In the genomic region with DNA sequence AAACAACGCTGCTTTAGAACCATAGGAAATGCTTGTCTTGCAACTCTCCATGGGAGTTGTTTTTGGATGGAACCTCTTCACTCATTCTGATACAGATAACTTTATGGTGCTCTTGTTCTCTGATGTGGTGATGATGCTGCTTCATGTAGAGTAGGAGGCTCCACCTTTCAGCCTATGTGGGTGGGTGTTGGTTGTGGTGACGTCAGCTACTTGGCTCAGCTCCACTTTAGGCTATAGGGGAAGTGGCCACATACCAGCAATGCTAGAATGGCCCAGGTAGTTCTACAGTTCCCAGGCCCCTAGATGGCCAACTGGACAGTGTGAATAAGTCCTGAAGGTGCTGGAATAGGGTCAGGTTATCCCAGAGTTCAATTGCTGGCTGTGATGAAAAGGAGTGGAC, we compare ENCODE assay signal across 22 cellular contexts.
DNase-seq lines count a peak whose midpoint lies in the region; ATAC-seq, FAIRE-seq and TF ChIP-seq lines count a peak whose summit lies in the region.
"Had no signal": no experiment of that assay in that cellular context is flagged by ENCODE, and none has a peak within 500 bp of the region (broad histone marks: within the 10 kb centered on the region; RNA-seq: fewer than 3 reads in every experiment).

No MANE protein-coding gene starts in this region.

- H3K4me1 ChIP-seq in DND-41 (ENCODE audit: insufficient read depth, low read length) (no peaks in the 10 kb centered on the region), PC-3 (ENCODE audit: insufficient read depth, low read length) (peaks cover 4% of the 10 kb centered on the region; the same call in 1 of the 2 replicates), K562 (replicated peaks in 1 of 2; ENCODE audit: control insufficient read depth in 2 of 2, insufficient read depth in 2 of 2, low read length in 2 of 2) (no peaks in the 10 kb centered on the region; a peak in 2 of 5 replicates)
- H3K4me1 ChIP-seq: A549; BLaER1 treated with 17β-estradiol and CSF1 and Interleukin-3, amounts not matched to agents 10 nM and 100 nM; Caco-2 had no signal

- no peaks in the 10 kb centered on the region for H3K9me1 ChIP-seq in K562 (ENCODE audit: control insufficient read depth, insufficient read depth, low read length)

- H3K79me2 ChIP-seq in DND-41 (ENCODE audit: insufficient read depth, low read length) = no peaks in the 10 kb centered on the region
- no peaks in the 10 kb centered on the region for H3K79me2 ChIP-seq in PC-3 (ENCODE audit: low read length)
- no peaks in the 10 kb centered on the region for H3K79me2 ChIP-seq in K562 (ENCODE audit: control insufficient read depth, insufficient read depth, low read length)

- TF ChIP-seq POLR2A in K562 (conservative IDR thresholded peaks at IDR 0.05) = no peak

- H3K9me3 ChIP-seq in DND-41 (ENCODE audit: insufficient read depth, low read length, severe bottlenecking) = no peaks in the 10 kb centered on the region
- no peaks in the 10 kb centered on the region for H3K9me3 ChIP-seq in PC-3 (ENCODE audit: low read length)
- H3K9me3 ChIP-seq in K562 (replicated peaks; ENCODE audit: control insufficient read depth, insufficient read depth, low read depth, low read length) = no peaks in the 10 kb centered on the region
- H3K9me3 ChIP-seq: A549, Caco-2 had no signal

- CTCF ChIA-PET in PC-3 (lab: Charles Lee) = no interaction called here
- CTCF ChIA-PET in K562 (lab: Yijun Ruan, JAX; ENCODE audit: low intra/inter-chr PET ratio) = no interaction called here

- H3K27me3 ChIP-seq in DND-41 (ENCODE audit: insufficient read depth, low read length, poor library complexity) = no peaks in the 10 kb centered on the region
- no peaks in the 10 kb centered on the region for H3K27me3 ChIP-seq in PC-3 (ENCODE audit: low read length)
- no peaks in the 10 kb centered on the region for H3K27me3 ChIP-seq in K562 (ENCODE audit: control insufficient read depth in 2 of 2, insufficient read depth in 2 of 2, low read length in 2 of 2)

- no peak overlapping the region for H3K9ac ChIP-seq in DND-41 (ENCODE audit: low read depth, low read length)
- H3K9ac ChIP-seq in PC-3 (ENCODE audit: low read length) = no peak overlapping the region
- no peak overlapping the region for H3K9ac ChIP-seq in K562 (ENCODE audit: insufficient read depth in 1 of 2, low read depth in 2 of 2, low read length in 2 of 2)
- H3K9ac ChIP-seq: BLaER1 treated with 17β-estradiol and CSF1 and Interleukin-3, amounts not matched to agents 10 nM and 100 nM had no signal

- DNase-seq in DMS53 (lab: John Stamatoyannopoulos, UW) = peak; percentile 6
- no peak for DNase-seq in DMS53 treated with DMSO at 0.1 percent for 48 hours (lab: John Stamatoyannopoulos, UW; ENCODE audit: unreplicated experiment)
- no peak for DNase-seq in DND-41
- peak; percentile 8 for DNase-seq in PC-3
- DNase-seq in K562 (ENCODE audit: extremely low read depth in 1 of 4, low spot score in 3 of 4) = peak in 1 of 4 experiments; percentile 27
- no peak for DNase-seq in DMS114 treated with DMSO at 0.1 percent for 48 hours (lab: John Stamatoyannopoulos, UW; ENCODE audit: unreplicated experiment)
- DNase-seq: AML-193; Caco-2; Calu3; CD4-positive, alpha-beta T cell; CD8-positive, alpha-beta T cell; DMS153; DMS79; GF-D8 had no signal

- in situ Hi-C loops in K562 (cut with MboI) = no loop called here

- POLR2A ChIA-PET in PC-3 (lab: Charles Lee; ENCODE audit: unreplicated experiment) (no interaction called here), K562 (lab: Yijun Ruan, JAX) (no interaction called here)

- BruUV-seq in PC-3 (replicated peaks; lab: Mats Ljungman, UMichigan) (no TSS peak), K562 (replicated peaks; lab: Mats Ljungman, UMichigan) (no TSS peak)

- TF ChIP-seq RAD21 in K562 (CRISPR knock-in tag; conservative IDR thresholded peaks at IDR 0.05 in 1 of 2, IDR thresholded peaks at IDR 0.05 in 1 of 2) = no peak

- H3F3A ChIP-seq in PC-3 (ENCODE audit: low read length, unreplicated experiment) = no peaks in the 10 kb centered on the region

- no peak overlapping the region for H3K27ac ChIP-seq in DND-41 (ENCODE audit: low read length)
- H3K27ac ChIP-seq in PC-3 (ENCODE audit: low read length) = no peak overlapping the region
- H3K27ac ChIP-seq in K562 (ENCODE audit: extremely low read depth, low read depth, low read length) = no peak overlapping the region
- H3K27ac ChIP-seq: 22Rv1; A549; BLaER1 treated with 17β-estradiol and CSF1 and Interleukin-3, amounts not matched to agents 10 nM and 100 nM; C4-2B had no signal

- intact Hi-C loops in PC-3 (cut with micrococcal nuclease) (no loop called here), K562 (cut with micrococcal nuclease) (no loop called here)

- H4K20me1 ChIP-seq in DND-41 (ENCODE audit: insufficient read depth, low read length) = no peaks in the 10 kb centered on the region
- H4K20me1 ChIP-seq in PC-3 (ENCODE audit: low read length) = no peaks in the 10 kb centered on the region
- H4K20me1 ChIP-seq in K562 (replicated peaks; ENCODE audit: control insufficient read depth, insufficient read depth, low read length) = no peaks in the 10 kb centered on the region
- H4K20me1 ChIP-seq: BLaER1 treated with 17β-estradiol and CSF1 and Interleukin-3, amounts not matched to agents 10 nM and 100 nM had no signal

- ATAC-seq in DND-41 (ENCODE audit: insufficient read depth, low read depth) (0 out of 3 replicates have a peak, but pooled peaks have one; percentile 37), PC-3 (no peak), K562 (peak; percentile 87), GM19467 (IDR thresholded peaks at IDR 0.05; ENCODE audit: unreplicated experiment) (no peak)
- ATAC-seq: A549; CD8-positive, alpha-beta T cell had no signal

- TF ChIP-seq CTCF in DND-41 (IDR thresholded peaks at IDR 0.05; ENCODE audit: borderline replicate concordance, extremely low read depth, low read length, poor library complexity, severe bottlenecking) (no peak), PC-3 (conservative IDR thresholded peaks at IDR 0.05; ENCODE audit: low read depth, low read length) (no peak), K562 (IDR thresholded peaks at IDR 0.05 in 2 of 3, conservative IDR thresholded peaks at IDR 0.05 in 1 of 3; ENCODE audit: insufficient read depth in 2 of 3, low read depth in 1 of 3, low read length in 3 of 3) (no peak)

- H3K4me3 ChIP-seq in DND-41 (ENCODE audit: low read depth in 1 of 2, low read length in 2 of 2) (no peak overlapping the region), PC-3 (ENCODE audit: low read length) (no peak overlapping the region), K562 (no peak overlapping the region)
- H3K4me3 ChIP-seq: A549; BLaER1 treated with 17β-estradiol and CSF1 and Interleukin-3, amounts not matched to agents 10 nM and 100 nM had no signal

- no peak for TF ChIP-seq EP300 in K562 (IDR thresholded peaks at IDR 0.05; ENCODE audit: low read length)

- no peak overlapping the region for H2AFZ ChIP-seq in DND-41 (ENCODE audit: low read depth, low read length)
- no peak overlapping the region for H2AFZ ChIP-seq in PC-3 (ENCODE audit: low read length)
- H2AFZ ChIP-seq in K562 (ENCODE audit: low read depth, low read length) = no peak overlapping the region

- WGBS in K562 (ENCODE audit: insufficient coverage, low coverage, missing lambda C conversion rate) = 0% methylated on average over 2 of the region's 2 CpGs

- no peak for FAIRE-seq in K562 (lab: Jason Lieb, UNC)
- FAIRE-seq: A549, D721Med, G401.6, GM12891 had no signal

- no peaks in the 10 kb centered on the region for H3K9me2 ChIP-seq in PC-3 (replicated peaks; ENCODE audit: low read length)

- H3K36me3 ChIP-seq in DND-41 (ENCODE audit: insufficient read depth, low read length) = no peaks in the 10 kb centered on the region
- no peaks in the 10 kb centered on the region for H3K36me3 ChIP-seq in PC-3 (ENCODE audit: low read depth, low read length)
- no peaks in the 10 kb centered on the region for H3K36me3 ChIP-seq in K562 (ENCODE audit: control insufficient read depth, insufficient read depth, low read length)
- H3K36me3 ChIP-seq: BLaER1 treated with 17β-estradiol and CSF1 and Interleukin-3, amounts not matched to agents 10 nM and 100 nM had no signal

- H3K4me2 ChIP-seq in DND-41 (ENCODE audit: insufficient read depth, low read length) = no peak overlapping the region
- H3K4me2 ChIP-seq in PC-3 (ENCODE audit: low read length) = no peak overlapping the region
- H3K4me2 ChIP-seq in K562 (ENCODE audit: insufficient read depth, low read length) = no peak overlapping the region
- H3K4me2 ChIP-seq: A549; BLaER1 treated with 17β-estradiol and CSF1 and Interleukin-3, amounts not matched to agents 10 nM and 100 nM had no signal

TF ChIP-seq in K562, 482 proteins besides CTCF, POLR2A, EP300 and RAD21 (continues in another document):
- TF ChIP-seq ILK (tag; IDR thresholded peaks at IDR 0.05; ENCODE audit: borderline replicate concordance, low read depth) = no peak
- peak; percentile 58 for TF ChIP-seq NFIC (IDR thresholded peaks at IDR 0.05)
- peak; percentile 51 for TF ChIP-seq PRDM10 (IDR thresholded peaks at IDR 0.05; ENCODE audit: partially characterized antibody)
- TF ChIP-seq ATF7 (IDR thresholded peaks at IDR 0.05) = peak; percentile 38; the same call in 1 of the 2 replicates
- TF ChIP-seq CEBPB (tag; IDR thresholded peaks at IDR 0.05) = no peak

Comparison
In these comparisons a context has a peak if more than half of its experiments do, and no peak if none do; other contexts are left out.
1. DNase-seq: peak in DMS53 (single experiment) and PC-3 (single experiment); none in DMS53 treated with DMSO at 0.1 percent for 48 hours (single experiment), DND-41 (single experiment) and DMS114 treated with DMSO at 0.1 percent for 48 hours (single experiment).
2. ATAC-seq: peak in DND-41 (single experiment) and K562 (single experiment); none in PC-3 (single experiment) and GM19467 (single experiment).